8 cellular contexts compared by ENCODE assay signal in the genomic region with DNA sequence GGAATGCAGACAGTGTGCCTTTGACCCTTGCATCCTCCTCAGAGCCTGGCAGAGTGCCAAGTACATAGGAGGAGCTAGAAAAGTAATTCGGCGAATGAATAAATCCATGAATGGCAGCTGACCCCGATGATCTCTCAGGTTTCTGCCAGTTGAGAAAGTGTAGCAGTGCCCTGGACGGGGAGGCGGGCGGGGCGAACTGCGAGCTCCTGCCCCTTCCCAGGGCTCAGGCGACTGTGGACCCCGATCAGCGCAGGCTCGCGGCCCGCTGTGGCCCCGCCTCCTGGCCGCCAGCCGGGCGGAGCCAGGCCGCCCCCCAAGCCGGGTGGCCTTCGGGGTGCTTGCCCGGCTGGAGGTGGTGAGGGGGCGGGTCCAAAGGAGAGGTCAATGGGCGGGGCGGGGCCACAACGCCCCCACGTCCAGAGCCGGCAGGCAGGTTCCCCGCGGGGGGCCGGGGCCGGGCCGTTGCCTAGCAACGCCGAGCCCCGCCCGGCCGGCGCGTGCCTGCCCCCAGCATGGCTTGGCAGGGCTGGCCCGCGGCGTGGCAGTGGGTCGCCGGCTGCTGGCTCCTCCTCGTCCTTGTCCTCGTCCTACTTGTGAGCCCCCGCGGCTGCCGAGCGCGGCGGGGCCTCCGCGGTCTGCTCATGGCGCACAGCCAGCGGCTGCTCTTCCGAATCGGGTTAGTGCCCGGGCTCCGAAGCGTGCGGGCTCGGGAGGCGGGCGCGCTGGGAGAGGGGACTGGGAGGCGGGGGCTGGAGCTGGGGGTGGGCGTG. TPM values are rescaled to one million over a fixed set of nuclear protein-coding genes. Genes with fewer than 3 reads are reported as not detected.
DNase-seq lines count a peak whose midpoint lies in the region; ATAC-seq and TF ChIP-seq lines count a peak whose summit lies in the region.

No MANE protein-coding gene starts in this region.

- H3K27ac ChIP-seq in GM23248 (no peak overlapping the region), SJCRH30 (peak overlapping the region; percentile 64), ovary (peak overlapping the region; percentile 81 to 89), upper lobe of left lung (peak overlapping the region; percentile 77 to 94 (median 92))

- H3K9me3 ChIP-seq in GM23248 (ENCODE audit: low read depth) (no peaks in the 10 kb centered on the region), SJCRH30 (replicated peaks) (no peaks in the 10 kb centered on the region), ovary (no peaks in the 10 kb centered on the region), upper lobe of left lung (no peaks in the 10 kb centered on the region)

- no peaks in the 10 kb centered on the region for H3K79me2 ChIP-seq in GM23248 (ENCODE audit: insufficient read depth)

- no peaks in the 10 kb centered on the region for H3K36me3 ChIP-seq in GM23248 (ENCODE audit: low read depth)
- no peaks in the 10 kb centered on the region for H3K36me3 ChIP-seq in SJCRH30
- no peaks in the 10 kb centered on the region for H3K36me3 ChIP-seq in ovary
- no peaks in the 10 kb centered on the region for H3K36me3 ChIP-seq in upper lobe of left lung

- H3K4me3 Mint-ChIP-seq in activated naive CD8-positive, alpha-beta T cell: peak overlapping the region; percentile 86

- H3K4me1 ChIP-seq in GM23248 (ENCODE audit: insufficient read depth) (peaks cover 5% of the 10 kb centered on the region; the same call in 1 of the 2 replicates), SJCRH30 (peaks cover 9% of the 10 kb centered on the region), ovary (ENCODE audit: insufficient read depth) (peaks cover 9% of the 10 kb centered on the region), upper lobe of left lung (peaks cover 23 to 51% (median 48%) of the 10 kb centered on the region in 4 donors)

- no peaks in the 10 kb centered on the region for H4K20me1 ChIP-seq in GM23248 (ENCODE audit: insufficient read depth)

- no peaks in the 10 kb centered on the region for H3K9me2 ChIP-seq in GM23248 (ENCODE audit: insufficient read depth)

- no peaks in the 10 kb centered on the region for H3K9me3 Mint-ChIP-seq in activated naive CD8-positive, alpha-beta T cell (ENCODE audit: low read depth)

- intact Hi-C loops in Right ventricle myocardium inferior (cut with DNase I): loop anchor here (5.0 kb wide), 1 partner anchor 44 kb away; no protein-coding TSS in a partner anchor
- intact Hi-C loops in ovary (cut with DNase I): loop anchor here in 1 of 4 donors (5.0 kb wide), 1 partner anchor 34 kb away; a partner anchor contains a TSS

- H3F3A ChIP-seq in GM23248 (ENCODE audit: insufficient read depth): no peaks in the 10 kb centered on the region

- peak overlapping the region; percentile 69 for H2AFZ ChIP-seq in GM23248

- peak overlapping the region; percentile 61 for H3K4me2 ChIP-seq in GM23248 (ENCODE audit: unreplicated experiment)

- no peaks in the 10 kb centered on the region for H3K27me3 Mint-ChIP-seq in activated naive CD8-positive, alpha-beta T cell

- ATAC-seq in Right ventricle myocardium inferior: peak; percentile 87
- ATAC-seq in upper lobe of left lung (ENCODE audit: low FRiP score in 2 of 2): peak; percentile 84 to 87

- TF ChIP-seq EP300 in ovary (IDR thresholded peaks at IDR 0.05) (no peak), upper lobe of left lung (IDR thresholded peaks at IDR 0.05) (no peak)

- DNase-seq in Daoy (ENCODE audit: low read depth) (peak; percentile 85), GM23248 (peak; percentile 75), Kasumi-1 (lab: John Stamatoyannopoulos, UW) (peak; percentile 44 to 58), SJCRH30 (peak; percentile 94 to 96), Right ventricle myocardium inferior (ENCODE audit: missing footprints) (peak; percentile 83), ovary (peak; percentile 70 to 83 (median 81)), upper lobe of left lung (peak; percentile 90 to 94)

- 4 to 7% methylated on average over 42 to 57 of the region's 69 CpGs for WGBS in GM23248 (ENCODE audit: low coverage in 1 of 2, low lambda C conversion rate in 2 of 2, missing lambda C conversion rate in 2 of 2), 2 experiments
- WGBS in ovary, 3 donors: 0 to 1% (median 0%) methylated on average over 58 to 69 of the region's 69 CpGs
- WGBS in upper lobe of left lung, 2 donors: 0% methylated on average over 7 to 47 of the region's 69 CpGs

- peak; percentile 1 for TF ChIP-seq POLR2A in ovary (IDR thresholded peaks at IDR 0.05)
- TF ChIP-seq POLR2A in upper lobe of left lung (IDR thresholded peaks at IDR 0.05): peak in 2 of 4 donors; percentile 53 to 86

- H3K27me3 ChIP-seq in GM23248 (replicated peaks; ENCODE audit: insufficient read depth) (no peaks in the 10 kb centered on the region), SJCRH30 (no peaks in the 10 kb centered on the region), ovary (no peaks in the 10 kb centered on the region), upper lobe of left lung (no peaks in the 10 kb centered on the region)

- H3K4me3 ChIP-seq in GM23248 (peak overlapping the region; percentile 64), SJCRH30 (peak overlapping the region; percentile 70), ovary (peak overlapping the region; percentile 57), upper lobe of left lung (peak overlapping the region; percentile 18 to 86 (median 76))

- in situ Hi-C loops in GM23248 (cut with MboI): no loop called here

- H3K9ac ChIP-seq in GM23248: peak overlapping the region; percentile 29

- H3K27ac Mint-ChIP-seq in activated naive CD8-positive, alpha-beta T cell: peak overlapping the region; percentile 35

- H3K4me1 Mint-ChIP-seq in activated naive CD8-positive, alpha-beta T cell (ENCODE audit: low read depth): peaks cover 65% of the 10 kb centered on the region

- TF ChIP-seq CTCF in ovary (IDR thresholded peaks at IDR 0.05) (no peak), upper lobe of left lung (IDR thresholded peaks at IDR 0.05) (no peak)

- no peaks in the 10 kb centered on the region for H3K36me3 Mint-ChIP-seq in activated naive CD8-positive, alpha-beta T cell

RNA-seq across cellular contexts. Expression of a gene that starts 30.6 kb away (rescaled TPM):
- 39.1 and 44.4 TPM in 2 replicates for total RNA-seq in Daoy (2014; rRNA removed; shearing (Covaris generic))
- total RNA-seq in GM23248 (2014; rRNA removed; shearing (Covaris generic)): 178 and 214 TPM in 2 replicates
- polyA plus RNA-seq in GM23248 (2016; fragmentation: Nextera tagmentation; extraction: Ambion mirVana) (164 and 166 TPM in 2 replicates), ovary (100 to 1,000 TPM; 106 to 259 TPM)
- 10.3 and 11.2 TPM in 2 replicates for total RNA-seq in SJCRH30 (2014; rRNA removed; shearing (Covaris generic))
- total RNA-seq in Right ventricle myocardium inferior (138 TPM), ovary (100 to 1,000 TPM in 6 of 7 donors, 10 to 100 TPM in 1; 80.6 to 137 (median 114) TPM), upper lobe of left lung (100 to 1,000 TPM; 112 to 359 (median 236) TPM)

RNA-seq across cellular contexts. Expression of a gene that starts 33.7 kb away (rescaled TPM):
- total RNA-seq in Daoy (2014; rRNA removed; shearing (Covaris generic)): not detected in 2 replicates
- total RNA-seq in GM23248 (2014; rRNA removed; shearing (Covaris generic)): not detected in 2 replicates
- not detected in 2 replicates for polyA plus RNA-seq in GM23248 (2016; fragmentation: Nextera tagmentation; extraction: Ambion mirVana)
- total RNA-seq in SJCRH30 (2014; rRNA removed; shearing (Covaris generic)): not detected in 2 replicates
- not detected for total RNA-seq in Right ventricle myocardium inferior
- 1 to 10 TPM in 5 of 7 donors, not detected in 2; 1.2 to 9.4 (median 1.4) TPM for total RNA-seq in ovary
- polyA plus RNA-seq in ovary: under 1 TPM in 1 of 2 donors, not detected in 1; 0.12 TPM
- 1 to 10 TPM in 5 of 6 donors, under 1 TPM in 1; 0.77 to 8.5 (median 4.3) TPM for total RNA-seq in upper lobe of left lung

RNA-seq across cellular contexts. Expression of a gene that starts 52.6 kb away (rescaled TPM):
- 25.0 and 36.4 TPM in 2 replicates for total RNA-seq in Daoy (2014; rRNA removed; shearing (Covaris generic))
- total RNA-seq in GM23248 (2014; rRNA removed; shearing (Covaris generic)): 22.8 and 28.6 TPM in 2 replicates
- 79.3 and 82.7 TPM in 2 replicates for polyA plus RNA-seq in GM23248 (2016; fragmentation: Nextera tagmentation; extraction: Ambion mirVana)
- 49.8 and 57.9 TPM in 2 replicates for total RNA-seq in SJCRH30 (2014; rRNA removed; shearing (Covaris generic))
- total RNA-seq in Right ventricle myocardium inferior: 67.0 TPM
- total RNA-seq in ovary: 10 to 100 TPM; 37.3 to 59.6 (median 48.1) TPM
- 10 to 100 TPM; 23.3 to 74.5 TPM for polyA plus RNA-seq in ovary
- 100 to 1,000 TPM in 2 of 6 donors, 10 to 100 TPM in 4; 69.8 to 153 (median 87.2) TPM for total RNA-seq in upper lobe of left lung

RNA-seq across cellular contexts. Expression of a gene that starts 53.0 kb away (rescaled TPM):
- total RNA-seq in Daoy (2014; rRNA removed; shearing (Covaris generic)): 237 and 278 TPM in 2 replicates
- total RNA-seq in GM23248 (2014; rRNA removed; shearing (Covaris generic)): 117 and 191 TPM in 2 replicates
- polyA plus RNA-seq in GM23248 (2016; fragmentation: Nextera tagmentation; extraction: Ambion mirVana): 112 and 114 TPM in 2 replicates
- total RNA-seq in SJCRH30 (2014; rRNA removed; shearing (Covaris generic)): 125 and 149 TPM in 2 replicates
- total RNA-seq in Right ventricle myocardium inferior: 50.6 TPM
- total RNA-seq in ovary: 100 to 1,000 TPM in 5 of 7 donors, 10 to 100 TPM in 2; 86.5 to 123 (median 106) TPM
- 100 to 1,000 TPM in 1 of 2 donors, 10 to 100 TPM in 1; 71.1 to 144 TPM for polyA plus RNA-seq in ovary
- total RNA-seq in upper lobe of left lung: 100 to 1,000 TPM in 4 of 6 donors, 10 to 100 TPM in 2; 67.1 to 168 (median 118) TPM

RNA-seq across cellular contexts. Expression of a gene that starts 59.1 kb away (rescaled TPM):
- not detected in 2 replicates for total RNA-seq in Daoy (2014; rRNA removed; shearing (Covaris generic))
- not detected in 2 replicates for total RNA-seq in GM23248 (2014; rRNA removed; shearing (Covaris generic))
- polyA plus RNA-seq in GM23248 (2016; fragmentation: Nextera tagmentation; extraction: Ambion mirVana): 0.13 and 0.16 TPM in 2 replicates
- 0.35 and 0.36 TPM in 2 replicates for total RNA-seq in SJCRH30 (2014; rRNA removed; shearing (Covaris generic))
- total RNA-seq in Right ventricle myocardium inferior: 5.4 TPM
- total RNA-seq in ovary: 10 to 100 TPM in 3 of 7 donors, 1 to 10 TPM in 4; 1.0 to 28.9 (median 8.7) TPM
- polyA plus RNA-seq in ovary: 1 to 10 TPM in 1 of 2 donors, under 1 TPM in 1; 0.83 to 3.0 TPM
- 1,000 to 10,000 TPM in 2 of 6 donors, 100 to 1,000 TPM in 4; 145 to 3,249 (median 371) TPM for total RNA-seq in upper lobe of left lung
